ENCODE assay signal across 11 cellular contexts in genomic region chr11:67716226-67716625, GRCh38. TPM values are rescaled to one million over a fixed set of nuclear protein-coding genes. Genes with fewer than 3 reads are reported as not detected.
"Had no signal": no experiment of that assay in that cellular context is flagged by ENCODE, and none has a peak within 500 bp of the region (broad histone marks: within the 10 kb centered on the region; RNA-seq: fewer than 3 reads in every experiment).

No MANE protein-coding gene starts in this region.

RNA-seq across cellular contexts. Expression of gene ALDH3B2, which starts 41.8 kb away (rescaled TPM):
- total RNA-seq: left cardiac atrium, left lobe of liver, left ventricle myocardium superior, lung microvascular endothelial cell, natural killer cell, occipital lobe, osteocyte, posterior vena cava, psoas muscle, sigmoid colon, spleen had no signal
- polyA plus RNA-seq: psoas muscle had no signal
